ENCODE assay signal across 8 cellular contexts in the genomic region with DNA sequence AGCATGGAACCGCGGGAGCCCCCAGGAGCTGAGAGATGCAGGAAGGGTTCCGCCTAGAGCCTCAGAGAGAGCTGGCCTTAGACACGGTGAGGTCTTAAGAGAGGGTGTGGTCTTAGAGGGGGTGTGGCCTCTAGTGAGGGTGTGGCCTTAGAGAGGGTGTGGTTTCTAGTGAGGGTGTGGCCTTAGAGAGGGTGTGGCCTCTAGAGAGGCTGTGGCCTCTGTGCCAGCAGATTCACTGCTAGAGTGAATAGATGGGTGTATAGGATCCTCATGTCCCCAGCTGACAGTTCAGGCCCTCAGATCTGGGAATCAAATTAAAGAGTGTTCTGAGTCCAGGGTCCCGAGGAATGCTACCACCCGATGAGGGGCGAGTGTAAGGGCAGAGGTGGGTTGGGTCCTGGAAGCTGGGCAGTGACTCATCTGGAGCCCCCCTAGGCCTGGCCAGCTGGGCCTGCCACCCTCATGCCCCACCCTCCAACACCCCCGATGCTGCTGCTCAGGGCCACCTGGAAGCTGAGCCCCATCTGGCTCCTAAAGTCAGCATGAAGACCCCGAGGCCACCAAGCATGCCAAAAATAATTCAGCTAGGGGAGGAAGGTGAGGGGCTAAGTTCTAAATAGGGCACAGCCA. TPM values are rescaled to one million over a fixed set of nuclear protein-coding genes. Genes with fewer than 3 reads are reported as not detected.
A peak's percentile ranks its signal among the peaks of the same experiment; 100 is the strongest.
DNase-seq lines count a peak whose midpoint lies in the region.

No MANE protein-coding gene starts in this region.

- DNase-seq in NCI-H2029 (lab: John Stamatoyannopoulos, UW) (peak; percentile 20), NCI-H2029 treated with DMSO at 0.1 percent for 48 hours (lab: John Stamatoyannopoulos, UW) (no peak), NAMALWA (ENCODE audit: low spot score) (peak; percentile 95), lung microvascular endothelial cell (ENCODE audit: low read depth in 2 of 2) (peak; percentile 37 to 52), NK-92 (lab: John Stamatoyannopoulos, UW; ENCODE audit: unreplicated experiment) (no peak), inferior parietal cortex (ENCODE audit: extremely low spot score) (no peak), putamen (ENCODE audit: low spot score) (no peak)
- peak; percentile 70 to 76 for DNase-seq in activated T-cell treated with anti-CD3 and anti-CD28 coated beads, Interleukin-2, amount 50 U/mL, for 48 hours

RNA-seq across cellular contexts. Expression of a gene that starts 49.5 kb away (rescaled TPM):
- 4.6 and 6.7 TPM in 2 replicates for total RNA-seq in lung microvascular endothelial cell

Comparison
In these comparisons a context has a peak if more than half of its experiments do, and no peak if none do; other contexts are left out.
1. DNase-seq: peak in NCI-H2029 (single experiment), NAMALWA (single experiment), activated T-cell treated with anti-CD3 and anti-CD28 coated beads, Interleukin-2, amount 50 U/mL, for 48 hours (2 of 2) and lung microvascular endothelial cell (2 of 2); none in NCI-H2029 treated with DMSO at 0.1 percent for 48 hours (single experiment), NK-92 (single experiment), inferior parietal cortex (single experiment) and putamen (single experiment).